1 cellular context compared by ENCODE assay signal in the genomic region with DNA sequence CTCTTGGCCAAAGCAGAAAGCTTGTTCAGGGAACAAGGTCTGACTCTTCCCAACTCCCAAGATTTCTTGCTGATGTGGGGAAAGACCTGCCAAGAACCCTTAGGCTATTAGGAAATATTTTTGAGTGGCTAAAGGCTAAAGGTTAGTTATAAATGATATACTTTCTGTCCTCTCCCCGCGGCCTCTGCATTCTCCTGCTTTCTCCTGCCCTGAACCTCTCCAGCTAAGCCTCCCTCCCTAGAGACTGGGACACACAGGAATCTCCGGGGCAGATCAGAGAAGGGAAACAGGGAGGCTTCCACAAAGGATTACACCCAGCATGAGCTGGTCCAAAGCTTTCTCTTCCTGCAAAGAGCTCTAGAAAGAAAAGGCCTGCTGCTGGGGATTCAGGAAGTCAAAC.
TF ChIP-seq lines count a peak whose summit lies in the region.

No MANE protein-coding gene starts in this region.

TF ChIP-seq in HepG2, 621 proteins besides CTCF, POLR2A, EP300 and RAD21:
- TF ChIP-seq ATF2 (CRISPR knock-in tag; IDR thresholded peaks at IDR 0.05) (no peak), TCF7L2 (IDR thresholded peaks at IDR 0.05; ENCODE audit: low read depth, low read length) (no peak), ZNF329 (CRISPR knock-in tag; IDR thresholded peaks at IDR 0.05; ENCODE audit: low read depth) (no peak), AHDC1 (CRISPR knock-in tag; IDR thresholded peaks at IDR 0.05; ENCODE audit: borderline replicate concordance) (no peak), ZNF20 (CRISPR knock-in tag; IDR thresholded peaks at IDR 0.05) (no peak), ATAD3A (CRISPR knock-in tag; IDR thresholded peaks at IDR 0.05) (no peak), SMYD3 (CRISPR knock-in tag; IDR thresholded peaks at IDR 0.05) (no peak), SP140L (CRISPR knock-in tag; IDR thresholded peaks at IDR 0.05; ENCODE audit: borderline replicate concordance) (no peak), MXD3 (CRISPR knock-in tag; IDR thresholded peaks at IDR 0.05) (no peak), CREB1 (IDR thresholded peaks at IDR 0.05) (no peak), CREB1 (CRISPR knock-in tag; IDR thresholded peaks at IDR 0.05) (no peak), ETV5 (CRISPR knock-in tag; IDR thresholded peaks at IDR 0.05; ENCODE audit: borderline replicate concordance) (no peak), ZFP41 (CRISPR knock-in tag; IDR thresholded peaks at IDR 0.05; ENCODE audit: borderline replicate concordance) (no peak), HBP1 (CRISPR knock-in tag; IDR thresholded peaks at IDR 0.05; ENCODE audit: low read depth) (no peak), PHF8 (CRISPR knock-in tag; IDR thresholded peaks at IDR 0.05) (no peak), ZNF678 (CRISPR knock-in tag; IDR thresholded peaks at IDR 0.05) (no peak), ZNF607 (CRISPR knock-in tag; IDR thresholded peaks at IDR 0.05; ENCODE audit: borderline replicate concordance) (no peak), ZFYVE20 (CRISPR knock-in tag; IDR thresholded peaks at IDR 0.05; ENCODE audit: borderline replicate concordance, low read depth) (no peak)
